In the genomic region with DNA sequence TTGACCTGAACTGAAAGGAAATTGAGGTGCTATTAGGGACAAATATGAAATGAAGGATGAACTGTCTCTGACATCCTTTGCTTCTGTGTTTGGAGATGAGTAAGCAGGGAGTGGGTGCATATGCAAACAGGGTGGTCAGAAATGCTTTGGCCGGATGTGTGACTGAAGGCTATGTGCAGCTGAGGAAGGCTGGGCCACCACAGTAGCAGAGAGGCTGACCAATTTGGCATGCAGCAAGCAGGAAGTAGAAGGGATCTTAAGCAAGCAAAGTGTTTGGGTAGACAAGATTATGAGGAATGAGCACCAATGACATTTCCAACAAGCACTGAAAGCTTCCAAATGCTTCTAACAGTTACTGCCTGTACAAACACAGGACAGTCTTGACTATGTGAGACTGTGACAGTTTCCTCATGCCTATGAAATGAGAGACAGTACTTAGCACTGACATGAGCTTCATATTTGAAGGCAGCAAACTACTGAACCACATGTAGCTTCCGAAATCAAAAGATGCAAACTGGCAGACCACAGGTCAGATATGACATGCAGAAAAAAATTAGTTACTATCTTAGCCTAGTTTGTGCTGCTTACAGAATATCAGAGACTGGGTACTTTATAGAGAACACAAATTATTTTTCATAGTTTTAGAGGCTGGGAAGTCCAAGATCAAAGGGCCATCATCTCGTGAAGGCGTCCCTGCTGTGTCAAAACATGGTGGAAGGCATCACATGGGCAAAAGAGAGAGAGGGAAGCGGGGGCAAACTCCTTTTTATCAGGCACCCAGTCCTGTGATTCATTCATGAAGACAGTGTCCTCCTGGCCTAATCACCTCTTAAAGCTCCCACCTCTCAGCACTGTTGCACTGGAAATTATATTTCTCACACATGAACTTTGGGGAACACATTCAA, we compare ENCODE assay signal across 8 cellular contexts. TPM values are rescaled to one million over a fixed set of nuclear protein-coding genes. Genes with fewer than 3 reads are reported as not detected.
DNase-seq lines count a peak whose midpoint lies in the region; ATAC-seq and TF ChIP-seq lines count a peak whose summit lies in the region.

No MANE protein-coding gene starts in this region.

- peak overlapping the region; percentile 80 to 81 for H3K27ac Mint-ChIP-seq in T-cell

- peak; percentile 74 for ATAC-seq in GM19395 (IDR thresholded peaks at IDR 0.05; ENCODE audit: unreplicated experiment)
- ATAC-seq in HG03439 (IDR thresholded peaks at IDR 0.05; ENCODE audit: unreplicated experiment) = peak; percentile 65
- ATAC-seq in T-cell (replicated peaks in 1 of 4) = no peak

- no peaks in the 10 kb centered on the region for H3K9me3 Mint-ChIP-seq in T-cell

- peaks cover 12% of the 10 kb centered on the region for H3K36me3 Mint-ChIP-seq in T-cell

- H3K27ac ChIP-seq in DOHH2 (ENCODE audit: low read depth, low read length) = peak overlapping the region; percentile 95
- peak overlapping the region; percentile 49 to 100 (median 88) for H3K27ac ChIP-seq in spleen
- H3K27ac ChIP-seq in A673 (ENCODE audit: low read depth, low read length, poor library complexity, severe bottlenecking) = no peak overlapping the region

- H4K20me1 ChIP-seq in DOHH2 (ENCODE audit: control insufficient read depth, insufficient read depth, low read depth, low read length) = peaks cover 1% of the 10 kb centered on the region; the same call in 1 of the 2 replicates

- POLR2A ChIA-PET in T-cell (lab: Charles Lee) = interaction anchor here in 1 of 2 donors (0.5 to 0.6 kb wide), 2 partner anchors 14 to 18 kb away, joined by 3 read pairs; no protein-coding TSS in a partner anchor
- POLR2A ChIA-PET in A673 (lab: Charles Lee; ENCODE audit: low non-redundant PET) = no interaction called here

- peak in 4 of 34 experiments; percentile 1 to 30 (median 12) for DNase-seq in T-cell
- peak; percentile 76 for DNase-seq in fibroblast of pulmonary artery (ENCODE audit: low read depth)
- peak; percentile 81 for DNase-seq in spleen
- DNase-seq in NCI-H748 (lab: John Stamatoyannopoulos, UW; ENCODE audit: unreplicated experiment) = no peak
- DNase-seq in A673 (ENCODE audit: low spot score) = no peak

- peaks cover 80% of the 10 kb centered on the region for H3K36me3 ChIP-seq in DOHH2 (ENCODE audit: control insufficient read depth, low read length)
- peaks cover 0 to 16% (median 0%) of the 10 kb centered on the region in 6 donors for H3K36me3 ChIP-seq in spleen
- H3K36me3 ChIP-seq in A673 (ENCODE audit: insufficient read depth, low read length, poor library complexity, severe bottlenecking) = no peaks in the 10 kb centered on the region

- TF ChIP-seq POLR2A in spleen (IDR thresholded peaks at IDR 0.05) = peak in 1 of 3 donors; percentile 31

- peak overlapping the region; percentile 88 for H3K4me2 ChIP-seq in DOHH2 (ENCODE audit: low read length)

- H3K4me1 Mint-ChIP-seq in T-cell = peaks cover 50 to 54% (median 53%) of the 10 kb centered on the region in 3 donors

- no peaks in the 10 kb centered on the region for H3K27me3 Mint-ChIP-seq in T-cell

- peaks cover 45% of the 10 kb centered on the region for H3K4me1 ChIP-seq in DOHH2 (ENCODE audit: control insufficient read depth, low read length)
- peaks cover 33 to 63% (median 50%) of the 10 kb centered on the region in 6 donors for H3K4me1 ChIP-seq in spleen
- peaks cover 11% of the 10 kb centered on the region for H3K4me1 ChIP-seq in A673 (ENCODE audit: insufficient read depth, low read length, poor library complexity, severe bottlenecking)

- H3K4me3 ChIP-seq in DOHH2 (ENCODE audit: low read length) (peak overlapping the region; percentile 96), fibroblast of pulmonary artery (replicated peaks; ENCODE audit: low read depth, low read length) (no peak overlapping the region), spleen (peak overlapping the region in 2 of 8 donors; percentile 9 to 87), A673 (ENCODE audit: low read depth, low read length, poor library complexity, severe bottlenecking) (no peak overlapping the region)

- peak overlapping the region; percentile 48 to 87 (median 51) for H3K4me3 Mint-ChIP-seq in T-cell

- no peaks in the 10 kb centered on the region for H3K27me3 ChIP-seq in DOHH2 (ENCODE audit: control insufficient read depth, low read length)
- no peaks in the 10 kb centered on the region for H3K27me3 ChIP-seq in spleen (replicated peaks in 1 of 7)
- H3K27me3 ChIP-seq in A673 (replicated peaks; ENCODE audit: insufficient read depth, low read depth, low read length, poor library complexity) = no peaks in the 10 kb centered on the region

- intact Hi-C loops in spleen (cut with DNase I; ENCODE audit: low total_unique reads) = no loop called here
- intact Hi-C loops in A673 (cut with micrococcal nuclease; ENCODE audit: unreplicated experiment) = no loop called here

- H3K9me3 ChIP-seq in DOHH2 (ENCODE audit: control insufficient read depth, insufficient read depth, low read length) (no peaks in the 10 kb centered on the region), spleen (no peaks in the 10 kb centered on the region), A673 (ENCODE audit: low read depth, low read length, poor library complexity, severe bottlenecking) (no peaks in the 10 kb centered on the region)

- no peaks in the 10 kb centered on the region for H3K9me2 ChIP-seq in DOHH2 (replicated peaks; ENCODE audit: control insufficient read depth, low read length)

- CTCF ChIA-PET in T-cell (lab: Charles Lee) (interaction anchor here (0.6 to 0.7 kb wide), 2 partner anchors 10 to 22 kb away, joined by 4 to 7 read pairs; no protein-coding TSS in a partner anchor), A673 (lab: Charles Lee) (no interaction called here)

- H3F3A ChIP-seq in DOHH2 (ENCODE audit: control insufficient read depth, insufficient read depth) = peaks cover 31% of the 10 kb centered on the region

- peaks cover 91% of the 10 kb centered on the region for H3K79me2 ChIP-seq in DOHH2 (ENCODE audit: control insufficient read depth, low read length)

- no TSS peak for BruUV-seq in A673 (replicated peaks; lab: Mats Ljungman, UMichigan)

- TF ChIP-seq CTCF in DOHH2 (IDR thresholded peaks at IDR 0.05; ENCODE audit: low read depth, low read length, poor library complexity, severe bottlenecking) (no peak), fibroblast of pulmonary artery (IDR thresholded peaks at IDR 0.05; ENCODE audit: low read length, missing control alignments) (no peak), spleen (IDR thresholded peaks at IDR 0.05 in 8 of 11, conservative IDR thresholded peaks at IDR 0.05 in 3 of 11) (no peak), A673 (conservative IDR thresholded peaks at IDR 0.05; ENCODE audit: low read depth, low read length) (no peak)

- 30 to 54% (median 42%) methylated on average over 5 of the region's 5 CpGs for WGBS in spleen, 5 donors

RNA-seq across cellular contexts. Expression of a gene that starts 3.2 kb away (rescaled TPM):
- total RNA-seq in T-cell = 100 to 1,000 TPM; 228 to 277 (median 255) TPM
- total RNA-seq in spleen = 100 to 1,000 TPM; 186 to 488 (median 286) TPM
- polyA plus RNA-seq in spleen = 100 to 1,000 TPM in 2 of 3 donors, 10 to 100 TPM in 1; 75.5 to 118 (median 115) TPM
- total RNA-seq in A673 (2021) = 282 and 340 TPM in 2 replicates

Comparison
In these comparisons a context has a peak if more than half of its experiments do, and no peak if none do; other contexts are left out.
1. ATAC-seq: peak in GM19395 (single experiment) and HG03439 (single experiment); none in T-cell (0 of 4).
2. DNase-seq: peak in fibroblast of pulmonary artery (single experiment) and spleen (single experiment); none in NCI-H748 (single experiment) and A673 (single experiment).